ENCODE assay signal across 1 cellular context in genomic region chr16:75559564-75560372, GRCh38.
TF ChIP-seq lines count a peak whose summit lies in the region.

No MANE protein-coding gene starts in this region.

TF ChIP-seq in K562, 482 proteins besides CTCF, POLR2A, EP300 and RAD21 (continued from another document and continues in another):
- TF ChIP-seq ZBTB40 (IDR thresholded peaks at IDR 0.05) (no peak; the same call in 1 of the 2 replicates), ZBTB40 (CRISPR knock-in tag; IDR thresholded peaks at IDR 0.05) (no peak), NELFE (IDR thresholded peaks at IDR 0.05; ENCODE audit: insufficient read depth, insufficient read length) (no peak), TSHZ1 (CRISPR knock-in tag; IDR thresholded peaks at IDR 0.05) (no peak), SLC30A9 (CRISPR knock-in tag; IDR thresholded peaks at IDR 0.05) (no peak), ZBTB11 (CRISPR knock-in tag; IDR thresholded peaks at IDR 0.05) (no peak), ESRRA (IDR thresholded peaks at IDR 0.05; ENCODE audit: borderline replicate concordance, low read depth) (peak; percentile 70), ZBTB7A (IDR thresholded peaks at IDR 0.05; ENCODE audit: borderline replicate concordance, control insufficient read depth, low read depth, low read length) (no peak), FOXJ2 (tag; IDR thresholded peaks at IDR 0.05) (no peak), ELF4 (CRISPR knock-in tag; IDR thresholded peaks at IDR 0.05) (no peak), MAZ (CRISPR knock-in tag; conservative IDR thresholded peaks at IDR 0.05 in 1 of 2, IDR thresholded peaks at IDR 0.05 in 1 of 2) (no peak), DACH1 (IDR thresholded peaks at IDR 0.05; ENCODE audit: partially characterized antibody) (peak; percentile 85), MYNN (IDR thresholded peaks at IDR 0.05) (no peak), MYNN (CRISPR knock-in tag; IDR thresholded peaks at IDR 0.05) (no peak), THAP12 (CRISPR knock-in tag; IDR thresholded peaks at IDR 0.05) (no peak), SUPT5H (IDR thresholded peaks at IDR 0.05) (no peak), LARP7 (IDR thresholded peaks at IDR 0.05) (0 out of 2 replicates have a peak, but pooled peaks have one; percentile 17), SREBF2 (CRISPR knock-in tag; IDR thresholded peaks at IDR 0.05) (no peak), DPF2 (IDR thresholded peaks at IDR 0.05) (no peak; the same call in 1 of the 2 replicates), ZNF586 (CRISPR knock-in tag; conservative IDR thresholded peaks at IDR 0.05) (no peak), TRIM24 (IDR thresholded peaks at IDR 0.05) (no peak), ZBTB9 (CRISPR knock-in tag; IDR thresholded peaks at IDR 0.05) (no peak), ZNF316 (IDR thresholded peaks at IDR 0.05) (no peak), CHD4 (IDR thresholded peaks at IDR 0.05; ENCODE audit: insufficient read depth, insufficient replicate concordance, low read depth, low read length, poor library complexity, severe bottlenecking) (no peak), ZNF79 (CRISPR knock-in tag; IDR thresholded peaks at IDR 0.05; ENCODE audit: low read depth) (no peak), MTA1 (IDR thresholded peaks at IDR 0.05; ENCODE audit: borderline replicate concordance) (no peak), ZMIZ1 (IDR thresholded peaks at IDR 0.05; ENCODE audit: low read depth in 2 of 2, low read length in 2 of 2) (0 out of 4 replicates have a peak, but pooled peaks of 1 of the 2 experiments have one; percentile 66), HDAC8 (tag; IDR thresholded peaks at IDR 0.05) (no peak), FOS (IDR thresholded peaks at IDR 0.05; ENCODE audit: extremely low read depth, insufficient read length) (no peak), E2F3 (CRISPR knock-in tag; IDR thresholded peaks at IDR 0.05) (no peak)
